14 cellular contexts compared by ENCODE assay signal in genomic region chr14:21026988-21027315, GRCh38. TPM values are rescaled to one million over a fixed set of nuclear protein-coding genes. Genes with fewer than 3 reads are reported as not detected.
A peak's percentile ranks its signal among the peaks of the same experiment; 100 is the strongest.
DNase-seq lines count a peak whose midpoint lies in the region; ATAC-seq and TF ChIP-seq lines count a peak whose summit lies in the region.
"Had no signal": no experiment of that assay in that cellular context is flagged by ENCODE, and none has a peak within 500 bp of the region (broad histone marks: within the 10 kb centered on the region; RNA-seq: fewer than 3 reads in every experiment).

No MANE protein-coding gene starts in this region.

- H3K4me3 ChIP-seq in sigmoid colon, result no peak overlapping the region

- no peak for TF ChIP-seq POLR2A in sigmoid colon (IDR thresholded peaks at IDR 0.05)

- no peak for ATAC-seq in CD4-positive, alpha-beta T cell (ENCODE audit: poor library complexity)
- ATAC-seq in activated B cell treated with CpG ODN at 0.5 μM for 24 hours (ENCODE audit: low read depth), result no peak
- no peak for ATAC-seq in activated CD4-positive, CD25-positive, alpha-beta regulatory T cell treated with anti-CD3 and anti-CD28 coated beads, Interleukin-2, amount 50 U/mL, for 24 hours
- ATAC-seq in activated T-helper 17 cell treated with anti-CD3 and anti-CD28 coated beads, Interleukin-2, amount 50 U/mL, for 72 hours (replicated peaks), result no peak

- CTCF ChIA-PET in CD4-positive, alpha-beta T cell (lab: Charles Lee), result interaction anchor here (1.5 to 2.6 kb wide), 4 partner anchors 11 to 56 kb away, joined by 3 to 7 read pairs (median 4); no protein-coding TSS in a partner anchor
- CTCF ChIA-PET in activated B cell treated with CpG ODN at 0.5 μM for 24 hours (lab: Charles Lee), result interaction anchor here (1.9 kb wide), 1 partner anchor 12 kb away, joined by 7 read pairs; no protein-coding TSS in a partner anchor

- H3K27ac ChIP-seq in CD4-positive, alpha-beta T cell (ENCODE audit: low read depth, low read length), result no peak overlapping the region
- peak overlapping the region; percentile 93 to 95 (median 93) for H3K27ac ChIP-seq in sigmoid colon
- H3K27ac ChIP-seq: brain microvascular endothelial cell, RWPE1, VCaP had no signal

- H3K27me3 ChIP-seq in CD4-positive, alpha-beta T cell (ENCODE audit: control insufficient read depth, insufficient read depth, low read length), result no peaks in the 10 kb centered on the region
- H3K27me3 ChIP-seq in sigmoid colon, result no peaks in the 10 kb centered on the region

- peaks cover 5% of the 10 kb centered on the region for H3K36me3 Mint-ChIP-seq in CD4-positive, alpha-beta T cell (ENCODE audit: low read depth)
- H3K36me3 Mint-ChIP-seq in activated B cell treated with CpG ODN at 0.5 μM for 24 hours (ENCODE audit: low read depth), result peaks cover 2% of the 10 kb centered on the region
- H3K36me3 Mint-ChIP-seq in activated T-helper 17 cell treated with anti-CD3 and anti-CD28 coated beads, Interleukin-2, amount 50 U/mL, for 72 hours (ENCODE audit: low read depth), result no peaks in the 10 kb centered on the region

- H3K36me3 ChIP-seq in sigmoid colon, result peaks cover under 1 to 8% (median 3%) of the 10 kb centered on the region in 4 donors
- H3K36me3 ChIP-seq: brain microvascular endothelial cell had no signal

- no peaks in the 10 kb centered on the region for H3K9me3 Mint-ChIP-seq in CD4-positive, alpha-beta T cell
- no peaks in the 10 kb centered on the region for H3K9me3 Mint-ChIP-seq in activated B cell treated with CpG ODN at 0.5 μM for 24 hours
- no peaks in the 10 kb centered on the region for H3K9me3 Mint-ChIP-seq in activated T-helper 17 cell treated with anti-CD3 and anti-CD28 coated beads, Interleukin-2, amount 50 U/mL, for 72 hours

- H3K9me3 ChIP-seq in CD4-positive, alpha-beta T cell (ENCODE audit: control insufficient read depth, low read length), result no peaks in the 10 kb centered on the region
- H3K9me3 ChIP-seq in sigmoid colon, result no peaks in the 10 kb centered on the region

- H3K4me1 ChIP-seq in sigmoid colon, result peaks cover 0 to 40% (median 33%) of the 10 kb centered on the region in 4 donors

- no peak for TF ChIP-seq EP300 in sigmoid colon (IDR thresholded peaks at IDR 0.05)

- H3K4me3 Mint-ChIP-seq in CD4-positive, alpha-beta T cell, result peak overlapping the region; percentile 82
- H3K4me3 Mint-ChIP-seq in activated B cell treated with CpG ODN at 0.5 μM for 24 hours, result peak overlapping the region; percentile 38
- no peak overlapping the region for H3K4me3 Mint-ChIP-seq in activated T-helper 17 cell treated with anti-CD3 and anti-CD28 coated beads, Interleukin-2, amount 50 U/mL, for 72 hours

- peaks cover 21% of the 10 kb centered on the region for H3K4me1 Mint-ChIP-seq in CD4-positive, alpha-beta T cell (ENCODE audit: low read depth)
- peaks cover 18% of the 10 kb centered on the region for H3K4me1 Mint-ChIP-seq in activated B cell treated with CpG ODN at 0.5 μM for 24 hours
- peaks cover 12% of the 10 kb centered on the region for H3K4me1 Mint-ChIP-seq in activated T-helper 17 cell treated with anti-CD3 and anti-CD28 coated beads, Interleukin-2, amount 50 U/mL, for 72 hours

- no peak for DNase-seq in CD4-positive, alpha-beta T cell
- DNase-seq in activated B cell treated with CpG ODN at 0.5 μM for 24 hours, result no peak
- DNase-seq in iPS-NIHi7 (ENCODE audit: extremely low spot score), result peak; percentile 50
- DNase-seq in sigmoid colon, result no peak
- DNase-seq in anterior cingulate cortex (lab: John Stamatoyannopoulos, UW), result no peak
- no peak for DNase-seq in posterior cingulate gyrus
- DNase-seq: activated T-cell treated with anti-CD3 and anti-CD28 coated beads for 4 hours, brain microvascular endothelial cell, NCI-H510A had no signal

- no peak for TF ChIP-seq CTCF in CD4-positive, alpha-beta T cell (IDR thresholded peaks at IDR 0.05)
- TF ChIP-seq CTCF in activated B cell treated with CpG ODN at 0.5 μM for 24 hours (IDR thresholded peaks at IDR 0.05), result no peak
- no peak for TF ChIP-seq CTCF in sigmoid colon (IDR thresholded peaks at IDR 0.05)

- 73 to 82% methylated on average over 3 of the region's 3 CpGs for WGBS in sigmoid colon, 2 donors

- H3K27me3 Mint-ChIP-seq in CD4-positive, alpha-beta T cell, result no peaks in the 10 kb centered on the region
- H3K27me3 Mint-ChIP-seq in activated B cell treated with CpG ODN at 0.5 μM for 24 hours, result peaks cover 19% of the 10 kb centered on the region
- no peaks in the 10 kb centered on the region for H3K27me3 Mint-ChIP-seq in activated T-helper 17 cell treated with anti-CD3 and anti-CD28 coated beads, Interleukin-2, amount 50 U/mL, for 72 hours

- H3K27ac Mint-ChIP-seq in CD4-positive, alpha-beta T cell, result peak overlapping the region; percentile 31
- peak overlapping the region; percentile 31 for H3K27ac Mint-ChIP-seq in activated B cell treated with CpG ODN at 0.5 μM for 24 hours
- H3K27ac Mint-ChIP-seq in activated T-helper 17 cell treated with anti-CD3 and anti-CD28 coated beads, Interleukin-2, amount 50 U/mL, for 72 hours, result no peak overlapping the region

- POLR2A ChIA-PET in CD4-positive, alpha-beta T cell (lab: Charles Lee), result no interaction called here
- POLR2A ChIA-PET in activated B cell treated with CpG ODN at 0.5 μM for 24 hours (lab: Charles Lee), result no interaction called here

- intact Hi-C loops in CD4-positive, alpha-beta T cell (cut with DNase I, micrococcal nuclease), result no loop called here
- intact Hi-C loops in activated B cell treated with CpG ODN at 0.5 μM for 24 hours (cut with micrococcal nuclease) (no loop called here), sigmoid colon (cut with DNase I) (no loop called here), posterior cingulate gyrus (cut with DNase I) (loop anchor here (5.0 kb wide), 1 partner anchor 45 kb away; the partner anchor contains the start of gene ARHGEF40)

RNA-seq across cellular contexts. Expression of gene NDRG2, which starts 2.1 kb away (rescaled TPM):
- total RNA-seq in CD4-positive, alpha-beta T cell, result 10 to 100 TPM; 26.7 to 28.6 TPM
- total RNA-seq in activated B cell treated with CpG ODN at 0.5 μM for 24 hours, result 2.1 and 3.9 TPM in 2 replicates
- 100 to 1,000 TPM; 184 to 276 (median 235) TPM for total RNA-seq in sigmoid colon
- polyA plus RNA-seq in sigmoid colon, result 100 to 1,000 TPM; 114 to 199 (median 141) TPM
- 1 to 10 TPM; 4.1 to 5.4 TPM for total RNA-seq in activated T-helper 17 cell treated with anti-CD3 and anti-CD28 coated beads, Interleukin-2, amount 50 U/mL, for 72 hours

RNA-seq across cellular contexts. Expression of gene TPPP2, which starts 3.1 kb away (rescaled TPM):
- not detected for total RNA-seq in CD4-positive, alpha-beta T cell
- total RNA-seq in activated B cell treated with CpG ODN at 0.5 μM for 24 hours (not detected in 2 replicates), sigmoid colon (not detected)
- polyA plus RNA-seq in sigmoid colon, result under 1 TPM in 1 of 3 donors, not detected in 2; 0.36 TPM
- total RNA-seq in activated T-helper 17 cell treated with anti-CD3 and anti-CD28 coated beads, Interleukin-2, amount 50 U/mL, for 72 hours, result not detected
- total RNA-seq: subcutaneous adipose tissue had no signal

RNA-seq across cellular contexts. Expression of gene RNASE13, which starts 7.7 kb away (rescaled TPM):
- total RNA-seq in CD4-positive, alpha-beta T cell, result not detected
- not detected in 2 replicates for total RNA-seq in activated B cell treated with CpG ODN at 0.5 μM for 24 hours
- total RNA-seq in sigmoid colon, result not detected
- polyA plus RNA-seq in sigmoid colon, result not detected
- total RNA-seq in activated T-helper 17 cell treated with anti-CD3 and anti-CD28 coated beads, Interleukin-2, amount 50 U/mL, for 72 hours, result not detected
- total RNA-seq: subcutaneous adipose tissue had no signal

RNA-seq across cellular contexts. Expression of gene RNASE7, which starts 15.2 kb away (rescaled TPM):
- not detected for total RNA-seq in CD4-positive, alpha-beta T cell
- total RNA-seq in activated B cell treated with CpG ODN at 0.5 μM for 24 hours (not detected in 2 replicates), sigmoid colon (not detected)
- under 1 TPM in 1 of 3 donors, not detected in 2; 0.10 TPM for polyA plus RNA-seq in sigmoid colon
- not detected for total RNA-seq in activated T-helper 17 cell treated with anti-CD3 and anti-CD28 coated beads, Interleukin-2, amount 50 U/mL, for 72 hours
- total RNA-seq: subcutaneous adipose tissue had no signal

RNA-seq across cellular contexts. Expression of gene SLC39A2, which starts 27.9 kb away (rescaled TPM):
- not detected for total RNA-seq in CD4-positive, alpha-beta T cell
- total RNA-seq in activated B cell treated with CpG ODN at 0.5 μM for 24 hours (0.38 TPM in 1 of 2 replicates, not detected in the other), sigmoid colon (not detected)
- polyA plus RNA-seq in sigmoid colon, result 1 to 10 TPM in 1 of 3 donors, not detected in 2; 1.2 TPM
- under 1 TPM; 0.24 to 0.30 TPM for total RNA-seq in activated T-helper 17 cell treated with anti-CD3 and anti-CD28 coated beads, Interleukin-2, amount 50 U/mL, for 72 hours
- total RNA-seq: subcutaneous adipose tissue had no signal

Comparison
In these comparisons a context has a peak if more than half of its experiments do, and no peak if none do; other contexts are left out.
1. RNA of gene NDRG2, which starts 2.1 kb away (total RNA-seq): 184 to 276 TPM in sigmoid colon; 26.7 to 28.6 TPM in CD4-positive, alpha-beta T cell, 4.1 to 5.4 TPM in activated T-helper 17 cell treated with anti-CD3 and anti-CD28 coated beads, Interleukin-2, amount 50 U/mL, for 72 hours and 2.1 to 3.9 TPM in activated B cell treated with CpG ODN at 0.5 μM for 24 hours; every median in the first group is over 4 times any median in the second.